Comparison of ENCODE assay signal across 16 cellular contexts in genomic region chr3:122690096-122690495, GRCh38. TPM values are rescaled to one million over a fixed set of nuclear protein-coding genes. Genes with fewer than 3 reads are reported as not detected.
DNase-seq lines count a peak whose midpoint lies in the region; ATAC-seq, FAIRE-seq and TF ChIP-seq lines count a peak whose summit lies in the region.
"Had no signal": no experiment of that assay in that cellular context is flagged by ENCODE, and none has a peak within 500 bp of the region (broad histone marks: within the 10 kb centered on the region; RNA-seq: fewer than 3 reads in every experiment).

No MANE protein-coding gene starts in this region.

- H3K4me2 ChIP-seq in trophoblast cell (ENCODE audit: low read length), result no peak overlapping the region
- H3K4me2 ChIP-seq in GM23338, result no peak overlapping the region
- H3K4me2 ChIP-seq: BLaER1 treated with 17β-estradiol and CSF1 and Interleukin-3, amounts not matched to agents 10 nM and 100 nM had no signal

- no peak for DNase-seq in activated CD4-positive, alpha-beta memory T cell treated with anti-CD3 and anti-CD28 coated beads, Interleukin-2, amount 10 ng/mL, durations not matched to agents 7 days and 5 days
- DNase-seq in activated CD4-positive, alpha-beta memory T cell treated with anti-CD3 and anti-CD28 coated beads for 36 hours, result no peak
- DNase-seq in M059J (ENCODE audit: low read depth) (peak; percentile 31), bronchial epithelial cell (ENCODE audit: low read depth) (peak; percentile 39), trophoblast cell (no peak), GM23338 (ENCODE audit: low spot score) (no peak), testis (no peak)
- DNase-seq: DMS153, NCI-H187 treated with DMSO at 0.1 percent for 48 hours, NCI-H446, NCI-H69, RPMI8226 had no signal

- H3K4me1 Mint-ChIP-seq in activated CD4-positive, alpha-beta memory T cell treated with anti-CD3 and anti-CD28 coated beads, Interleukin-2, amount 10 ng/mL, durations not matched to agents 7 days and 5 days, result peaks cover 25% of the 10 kb centered on the region
- peaks cover 16% of the 10 kb centered on the region for H3K4me1 Mint-ChIP-seq in activated CD4-positive, alpha-beta memory T cell treated with anti-CD3 and anti-CD28 coated beads for 36 hours (ENCODE audit: low read depth)
- no peaks in the 10 kb centered on the region for H3K4me1 Mint-ChIP-seq in GM23338

- no peak overlapping the region for H3K4me3 ChIP-seq in bronchial epithelial cell (ENCODE audit: low read depth, low read length)
- H3K4me3 ChIP-seq in trophoblast cell (ENCODE audit: low read depth, low read length), result no peak overlapping the region
- H3K4me3 ChIP-seq in GM23338, result no peak overlapping the region
- no peak overlapping the region for H3K4me3 ChIP-seq in testis
- H3K4me3 ChIP-seq: BLaER1 treated with 17β-estradiol and CSF1 and Interleukin-3, amounts not matched to agents 10 nM and 100 nM had no signal

- no peaks in the 10 kb centered on the region for H3K79me1 ChIP-seq in trophoblast cell (ENCODE audit: low read length)

- no peak overlapping the region for H3K4me3 Mint-ChIP-seq in activated CD4-positive, alpha-beta memory T cell treated with anti-CD3 and anti-CD28 coated beads, Interleukin-2, amount 10 ng/mL, durations not matched to agents 7 days and 5 days
- H3K4me3 Mint-ChIP-seq in activated CD4-positive, alpha-beta memory T cell treated with anti-CD3 and anti-CD28 coated beads for 36 hours, result no peak overlapping the region
- H3K4me3 Mint-ChIP-seq in GM23338, result no peak overlapping the region

- H3K36me3 ChIP-seq in bronchial epithelial cell (ENCODE audit: control insufficient read depth, insufficient read depth, low read length) (peaks cover 3% of the 10 kb centered on the region), trophoblast cell (ENCODE audit: control insufficient read depth in 1 of 2, insufficient read depth in 2 of 2, low read length in 2 of 2) (peaks cover 0 to 3% of the 10 kb centered on the region in 2 experiments), GM23338 (ENCODE audit: insufficient read depth) (peaks cover 3% of the 10 kb centered on the region; the same call in 1 of the 2 replicates), testis (ENCODE audit: low read depth, missing control alignments) (no peaks in the 10 kb centered on the region)

- H2AK5ac ChIP-seq in trophoblast cell (ENCODE audit: low read length), result no peak overlapping the region

- POLR2A ChIA-PET in activated CD4-positive, alpha-beta memory T cell treated with anti-CD3 and anti-CD28 coated beads, Interleukin-2, amount 10 ng/mL, durations not matched to agents 7 days and 5 days (lab: Charles Lee), result interaction anchor here (3.1 kb wide), 1 partner anchor 11 kb away, joined by 9 read pairs; the partner anchor contains the start of gene PARP14
- POLR2A ChIA-PET in activated CD4-positive, alpha-beta memory T cell treated with anti-CD3 and anti-CD28 coated beads for 36 hours (lab: Charles Lee), result no interaction called here

- no peaks in the 10 kb centered on the region for H3K27me3 ChIP-seq in bronchial epithelial cell (ENCODE audit: control insufficient read depth, insufficient read depth, low read length)
- H3K27me3 ChIP-seq in trophoblast cell (ENCODE audit: insufficient read depth, low read length), result no peaks in the 10 kb centered on the region
- no peaks in the 10 kb centered on the region for H3K27me3 ChIP-seq in GM23338 (ENCODE audit: insufficient read depth)
- no peaks in the 10 kb centered on the region for H3K27me3 ChIP-seq in testis
- H3K27me3 ChIP-seq: BLaER1 treated with 17β-estradiol and CSF1 and Interleukin-3, amounts not matched to agents 10 nM and 100 nM had no signal

- H4K91ac ChIP-seq in trophoblast cell (ENCODE audit: low read depth, low read length), result no peak overlapping the region

- H3K4ac ChIP-seq in trophoblast cell (ENCODE audit: low read depth, low read length), result no peak overlapping the region

- H3K23ac ChIP-seq in trophoblast cell (ENCODE audit: low read length), result no peak overlapping the region

- 0 out of 2 replicates have a peak, but pooled peaks cover 5% of the 10 kb centered on the region for H4K20me1 ChIP-seq in GM23338 (replicated peaks; ENCODE audit: insufficient read depth)

- CTCF ChIA-PET in activated CD4-positive, alpha-beta memory T cell treated with anti-CD3 and anti-CD28 coated beads, Interleukin-2, amount 10 ng/mL, durations not matched to agents 7 days and 5 days (lab: Charles Lee), result no interaction called here
- CTCF ChIA-PET in activated CD4-positive, alpha-beta memory T cell treated with anti-CD3 and anti-CD28 coated beads for 36 hours (lab: Charles Lee), result no interaction called here

- no peaks in the 10 kb centered on the region for H3F3A ChIP-seq in GM23338 (replicated peaks; ENCODE audit: low read depth)

- H2BK5ac ChIP-seq in trophoblast cell (ENCODE audit: low read depth, low read length, poor library complexity), result no peak overlapping the region

- H3K79me2 ChIP-seq in trophoblast cell (ENCODE audit: control insufficient read depth, insufficient read depth, low read length, poor library complexity) (no peaks in the 10 kb centered on the region), GM23338 (replicated peaks; ENCODE audit: insufficient read depth) (no peaks in the 10 kb centered on the region)

- H3K14ac ChIP-seq in trophoblast cell (ENCODE audit: low read length), result no peak overlapping the region

- H3K9ac ChIP-seq in trophoblast cell (ENCODE audit: low read length), result no peak overlapping the region
- H3K9ac ChIP-seq: BLaER1 treated with 17β-estradiol and CSF1 and Interleukin-3, amounts not matched to agents 10 nM and 100 nM had no signal

- no peak overlapping the region for H3K18ac ChIP-seq in trophoblast cell (ENCODE audit: low read length)

- H3K27ac Mint-ChIP-seq in activated CD4-positive, alpha-beta memory T cell treated with anti-CD3 and anti-CD28 coated beads, Interleukin-2, amount 10 ng/mL, durations not matched to agents 7 days and 5 days, result peak overlapping the region; percentile 28
- H3K27ac Mint-ChIP-seq in activated CD4-positive, alpha-beta memory T cell treated with anti-CD3 and anti-CD28 coated beads for 36 hours, result no peak overlapping the region
- H3K27ac Mint-ChIP-seq in GM23338, result no peak overlapping the region

- H3K9me3 ChIP-seq in trophoblast cell (ENCODE audit: insufficient read depth, low read depth, low read length) (no peaks in the 10 kb centered on the region), testis (no peaks in the 10 kb centered on the region)
- H3K9me3 ChIP-seq: BLaER1 treated with 17β-estradiol and CSF1 and Interleukin-3, amounts not matched to agents 10 nM and 100 nM had no signal

- intact Hi-C loops in activated CD4-positive, alpha-beta memory T cell treated with anti-CD3 and anti-CD28 coated beads for 36 hours (cut with micrococcal nuclease), result no loop called here
- intact Hi-C loops in testis (cut with DNase I; ENCODE audit: low total_unique reads), result no loop called here

- H3K4me1 ChIP-seq in trophoblast cell (ENCODE audit: control insufficient read depth in 1 of 2, insufficient read depth in 2 of 2, low read length in 2 of 2) (peaks cover 8 to 15% of the 10 kb centered on the region in 2 experiments), GM23338 (ENCODE audit: insufficient read depth) (no peaks in the 10 kb centered on the region), testis (no peaks in the 10 kb centered on the region)

- no peaks in the 10 kb centered on the region for H3K9me3 Mint-ChIP-seq in activated CD4-positive, alpha-beta memory T cell treated with anti-CD3 and anti-CD28 coated beads, Interleukin-2, amount 10 ng/mL, durations not matched to agents 7 days and 5 days
- no peaks in the 10 kb centered on the region for H3K9me3 Mint-ChIP-seq in activated CD4-positive, alpha-beta memory T cell treated with anti-CD3 and anti-CD28 coated beads for 36 hours
- H3K9me3 Mint-ChIP-seq in GM23338, result no peaks in the 10 kb centered on the region

- ATAC-seq in GM18870 (IDR thresholded peaks at IDR 0.05; ENCODE audit: unreplicated experiment) (no peak), GM23338 (no peak)

- no peak overlapping the region for H2BK12ac ChIP-seq in trophoblast cell (ENCODE audit: low read length)

- peaks cover 44% of the 10 kb centered on the region for H3K36me3 Mint-ChIP-seq in activated CD4-positive, alpha-beta memory T cell treated with anti-CD3 and anti-CD28 coated beads, Interleukin-2, amount 10 ng/mL, durations not matched to agents 7 days and 5 days (ENCODE audit: low read depth)
- peaks cover 37% of the 10 kb centered on the region for H3K36me3 Mint-ChIP-seq in activated CD4-positive, alpha-beta memory T cell treated with anti-CD3 and anti-CD28 coated beads for 36 hours
- H3K36me3 Mint-ChIP-seq in GM23338 (ENCODE audit: low read depth), result peaks cover 21% of the 10 kb centered on the region

- peak overlapping the region; percentile 48 for H3K27ac ChIP-seq in trophoblast cell (ENCODE audit: low read depth, low read length)
- no peak overlapping the region for H3K27ac ChIP-seq in GM23338 (ENCODE audit: low read depth)
- no peak overlapping the region for H3K27ac ChIP-seq in testis
- H3K27ac ChIP-seq: BLaER1 treated with 17β-estradiol and CSF1 and Interleukin-3, amounts not matched to agents 10 nM and 100 nM had no signal

- H2BK120ac ChIP-seq in trophoblast cell (ENCODE audit: insufficient read depth, low read length, poor library complexity), result no peak overlapping the region

- FAIRE-seq in bronchial epithelial cell (lab: Jason Lieb, UNC), result no peak
- FAIRE-seq: A204.1, H1 had no signal

- no peak overlapping the region for H4K8ac ChIP-seq in trophoblast cell (ENCODE audit: low read depth, low read length)

- no CpG with 5 or more reads among the region's 1 CpG for whole genome bisulfite sequencing in trophoblast cell (ENCODE audit: extremely low coverage, insufficient coverage, insufficient read length)
- WGBS in testis, 2 donors, result 84 to 100% methylated on average over 1 of the region's 1 CpG

- H2AFZ ChIP-seq in trophoblast cell (ENCODE audit: insufficient read depth, low read length, poor library complexity) (no peak overlapping the region), GM23338 (no peak overlapping the region)

- no peaks in the 10 kb centered on the region for H3K9me2 ChIP-seq in GM23338 (ENCODE audit: insufficient read depth)

- TF ChIP-seq POLR2A in testis (IDR thresholded peaks at IDR 0.05), result no peak

- H4K12ac ChIP-seq in trophoblast cell (ENCODE audit: low read depth, low read length), result no peak overlapping the region

- TF ChIP-seq CTCF in bronchial epithelial cell (IDR thresholded peaks at IDR 0.05; ENCODE audit: insufficient read depth, low read length, severe bottlenecking), result no peak
- no peak for TF ChIP-seq CTCF in GM23338 (conservative IDR thresholded peaks at IDR 0.05; ENCODE audit: low read depth in 2 of 2)
- no peak for TF ChIP-seq CTCF in testis (IDR thresholded peaks at IDR 0.05)

- no peaks in the 10 kb centered on the region for H3K27me3 Mint-ChIP-seq in activated CD4-positive, alpha-beta memory T cell treated with anti-CD3 and anti-CD28 coated beads, Interleukin-2, amount 10 ng/mL, durations not matched to agents 7 days and 5 days
- H3K27me3 Mint-ChIP-seq in activated CD4-positive, alpha-beta memory T cell treated with anti-CD3 and anti-CD28 coated beads for 36 hours, result no peaks in the 10 kb centered on the region
- H3K27me3 Mint-ChIP-seq in GM23338 (ENCODE audit: insufficient read depth, low read depth, poor library complexity), result peaks cover 2% of the 10 kb centered on the region

RNA-seq across cellular contexts. Expression of gene PARP14, which starts 9.5 kb away (rescaled TPM):
- 100 to 1,000 TPM; 132 to 140 TPM for total RNA-seq in activated CD4-positive, alpha-beta memory T cell treated with anti-CD3 and anti-CD28 coated beads, Interleukin-2, amount 10 ng/mL, durations not matched to agents 7 days and 5 days
- 10 to 100 TPM; 50.8 to 51.6 TPM for total RNA-seq in activated CD4-positive, alpha-beta memory T cell treated with anti-CD3 and anti-CD28 coated beads for 36 hours
- total RNA-seq in M059J (2014; rRNA removed; shearing (Covaris generic)), result 135 and 158 TPM in 2 replicates
- total RNA-seq in bronchial epithelial cell (13.2 and 23.0 TPM in 2 replicates), testis (10 to 100 TPM; 11.3 to 18.2 TPM)
- 3.0 and 3.7 TPM in 2 replicates for polyA plus RNA-seq in trophoblast cell (2013)
- total RNA-seq in GM23338 (2014; rRNA removed; shearing (Covaris generic)), result 25.4 and 26.0 TPM in 2 replicates
- polyA plus RNA-seq in GM23338 (2016; fragmentation: Nextera tagmentation; extraction: Ambion mirVana) (7.8 and 8.7 TPM in 2 replicates), testis (ENCODE audit: insufficient read depth, low read depth, low replicate concordance) (8.8 TPM)

Comparison
In these comparisons a context has a peak if more than half of its experiments do, and no peak if none do; other contexts are left out.
1. DNase-seq: peak in M059J (single experiment) and bronchial epithelial cell (single experiment); none in activated CD4-positive, alpha-beta memory T cell treated with anti-CD3 and anti-CD28 coated beads, Interleukin-2, amount 10 ng/mL, durations not matched to agents 7 days and 5 days (single experiment), activated CD4-positive, alpha-beta memory T cell treated with anti-CD3 and anti-CD28 coated beads for 36 hours (single experiment), trophoblast cell (0 of 2), GM23338 (single experiment) and testis (single experiment).